Comparison of ENCODE assay signal across 20 cellular contexts in the genomic region with DNA sequence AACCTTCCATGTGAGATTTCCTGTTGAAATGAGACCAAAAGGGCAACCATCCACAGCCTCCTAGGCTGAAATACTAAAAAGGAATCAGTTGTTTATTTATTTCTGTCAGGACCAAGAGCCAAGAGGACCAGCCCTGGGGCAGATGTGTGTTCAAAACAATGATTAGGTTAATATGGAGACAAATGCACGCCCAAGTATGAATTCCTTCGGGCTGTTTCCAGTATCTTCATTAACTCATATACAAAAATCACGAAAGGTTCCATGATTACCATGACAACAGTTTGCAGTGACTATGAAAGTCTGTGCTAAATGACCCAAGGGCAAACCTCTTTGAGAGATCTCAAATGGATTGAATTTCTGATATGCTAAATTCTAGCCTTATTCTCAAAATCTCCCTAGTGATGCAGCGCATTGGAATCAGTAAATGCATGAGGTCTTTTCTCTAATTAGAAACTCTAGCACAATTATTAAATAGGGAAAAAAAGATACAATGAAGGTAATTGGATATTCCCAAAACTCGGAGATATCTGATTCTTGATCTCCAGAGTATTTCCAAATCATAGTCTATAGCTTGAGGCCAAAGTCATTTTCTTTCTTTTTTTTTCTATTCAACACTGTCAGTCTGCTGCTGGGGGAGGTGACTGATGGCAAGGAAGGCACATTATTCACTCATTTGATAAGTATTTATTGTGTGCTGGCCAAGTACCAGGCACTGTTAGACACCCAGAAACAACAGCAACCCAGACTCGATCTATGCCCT. TPM values are rescaled to one million over a fixed set of nuclear protein-coding genes. Genes with fewer than 3 reads are reported as not detected.
A peak's percentile ranks its signal among the peaks of the same experiment; 100 is the strongest.
DNase-seq lines count a peak whose midpoint lies in the region; ATAC-seq, FAIRE-seq and TF ChIP-seq lines count a peak whose summit lies in the region.
"Had no signal": no experiment of that assay in that cellular context is flagged by ENCODE, and none has a peak within 500 bp of the region (broad histone marks: within the 10 kb centered on the region; RNA-seq: fewer than 3 reads in every experiment).

No MANE protein-coding gene starts in this region.

- H3K27ac Mint-ChIP-seq in nephron progenitor cell = peak overlapping the region; percentile 15
- H3K27ac Mint-ChIP-seq in stimulated activated memory B cell treated with anti-CD40 and anti-IgM and Interleukin-4, amounts not matched to agents 10 μg/mL and 1 μg/mL and 100 μg/mL, for 72 hours = no peak overlapping the region
- H3K27ac Mint-ChIP-seq: activated T-helper 17 cell treated with anti-CD3 and anti-CD28 coated beads, Interleukin-2, amount 50 U/mL, for 72 hours; immature natural killer cell had no signal

- H3K36me3 ChIP-seq in endothelial cell of umbilical vein (ENCODE audit: control insufficient read depth in 2 of 2, extremely low read depth in 1 of 2, insufficient read depth in 2 of 2, low read length in 2 of 2) (no peaks in the 10 kb centered on the region), mammary epithelial cell (ENCODE audit: insufficient read depth, low read length) (no peaks in the 10 kb centered on the region)
- H3K36me3 ChIP-seq: tibial artery had no signal

- H3K27ac ChIP-seq in endothelial cell of umbilical vein (ENCODE audit: insufficient read depth, low read depth, low read length) (no peak overlapping the region), mammary epithelial cell (ENCODE audit: insufficient read depth, low read depth, low read length) (no peak overlapping the region)
- H3K27ac ChIP-seq: tibial artery had no signal

- TF ChIP-seq CTCF in endothelial cell of umbilical vein (IDR thresholded peaks at IDR 0.05; ENCODE audit: extremely low read depth in 1 of 2, insufficient read depth in 1 of 2, low read depth in 1 of 2, low read length in 2 of 2) = no peak
- TF ChIP-seq CTCF in nephron progenitor cell (IDR thresholded peaks at IDR 0.05) = no peak
- TF ChIP-seq CTCF in mammary epithelial cell (conservative IDR thresholded peaks at IDR 0.05 in 1 of 2, IDR thresholded peaks at IDR 0.05 in 1 of 2; ENCODE audit: extremely low read depth in 1 of 2, insufficient read depth in 1 of 2, low read depth in 1 of 2, low read length in 2 of 2) = no peak

- H4K20me1 ChIP-seq in endothelial cell of umbilical vein (replicated peaks; ENCODE audit: control insufficient read depth, extremely low read depth, insufficient read depth, low read length) (no peaks in the 10 kb centered on the region), mammary epithelial cell (ENCODE audit: insufficient read depth, low read length) (no peaks in the 10 kb centered on the region)

- H3K9me3 ChIP-seq in endothelial cell of umbilical vein (replicated peaks; ENCODE audit: control insufficient read depth, insufficient read depth, low read length) (no peaks in the 10 kb centered on the region), mammary epithelial cell (replicated peaks; ENCODE audit: insufficient read depth, low read length) (no peaks in the 10 kb centered on the region)

- in situ Hi-C loops in mammary epithelial cell (cut with MboI; ENCODE audit: low sequenced_read_pairs in 2 of 2) = no loop called here

- CTCF ChIA-PET in endothelial cell of umbilical vein (lab: Charles Lee) = no interaction called here
- CTCF ChIA-PET in mammary epithelial cell (lab: Charles Lee; ENCODE audit: low non-redundant PET) = no interaction called here

- no peaks in the 10 kb centered on the region for H3K79me2 ChIP-seq in endothelial cell of umbilical vein (ENCODE audit: control insufficient read depth, insufficient read depth, low read length)
- H3K79me2 ChIP-seq in mammary epithelial cell (ENCODE audit: insufficient read depth, low read length) = no peaks in the 10 kb centered on the region

- no TSS peak for BruUV-seq in endothelial cell of umbilical vein (replicated peaks; lab: Mats Ljungman, UMichigan)
- BruUV-seq in mammary epithelial cell (replicated peaks; lab: Mats Ljungman, UMichigan) = no TSS peak

- H2AFZ ChIP-seq in endothelial cell of umbilical vein (ENCODE audit: low read depth, low read length) (no peak overlapping the region), mammary epithelial cell (ENCODE audit: low read depth, low read length) (no peak overlapping the region)

- H3K9ac ChIP-seq in endothelial cell of umbilical vein (replicated peaks; ENCODE audit: extremely low read depth, insufficient read depth, low read length) (no peak overlapping the region), mammary epithelial cell (ENCODE audit: insufficient read depth, low read length) (no peak overlapping the region)

- H3K4me2 ChIP-seq in endothelial cell of umbilical vein (ENCODE audit: insufficient read depth, low read length) (no peak overlapping the region), mammary epithelial cell (ENCODE audit: insufficient read depth, low read depth, low read length) (no peak overlapping the region)

- no peak for ATAC-seq in GM21528 (IDR thresholded peaks at IDR 0.05; ENCODE audit: low FRiP score, unreplicated experiment)
- ATAC-seq in stimulated activated memory B cell treated with anti-CD40 and anti-IgM and Interleukin-4, amounts not matched to agents 10 μg/mL and 1 μg/mL and 100 μg/mL, for 72 hours = no peak
- ATAC-seq: activated T-helper 17 cell treated with anti-CD3 and anti-CD28 coated beads, Interleukin-2, amount 50 U/mL, for 72 hours had no signal

- H3K27me3 Mint-ChIP-seq in nephron progenitor cell (ENCODE audit: low read depth, poor library complexity) = no peaks in the 10 kb centered on the region
- peaks cover 8% of the 10 kb centered on the region for H3K27me3 Mint-ChIP-seq in stimulated activated memory B cell treated with anti-CD40 and anti-IgM and Interleukin-4, amounts not matched to agents 10 μg/mL and 1 μg/mL and 100 μg/mL, for 72 hours

- H3K9me1 ChIP-seq in endothelial cell of umbilical vein (replicated peaks; ENCODE audit: control insufficient read depth, extremely low read depth, insufficient read depth, low read length) = no peaks in the 10 kb centered on the region

- H3K27me3 ChIP-seq in endothelial cell of umbilical vein (ENCODE audit: control insufficient read depth in 2 of 2, insufficient read depth in 2 of 2, low read length in 2 of 2) (no peaks in the 10 kb centered on the region), mammary epithelial cell (ENCODE audit: insufficient read depth, low read length) (no peaks in the 10 kb centered on the region)

- FAIRE-seq in endothelial cell of umbilical vein (lab: Jason Lieb, UNC) = no peak
- FAIRE-seq: frontal cortex, GM12892 had no signal

- dilution Hi-C loops in endothelial cell of umbilical vein (cut with MboI; ENCODE audit: extremely low pct_ligation_motif_present, low sequenced_read_pairs) = no loop called here
- dilution Hi-C loops in mammary epithelial cell (cut with HindIII; ENCODE audit: low sequenced_read_pairs) = no loop called here

- intact Hi-C loops in endothelial cell of umbilical vein (cut with micrococcal nuclease) (no loop called here), mammary epithelial cell (cut with micrococcal nuclease) (no loop called here)

- H3K36me3 Mint-ChIP-seq in nephron progenitor cell (ENCODE audit: low read depth) = no peaks in the 10 kb centered on the region
- H3K36me3 Mint-ChIP-seq in stimulated activated memory B cell treated with anti-CD40 and anti-IgM and Interleukin-4, amounts not matched to agents 10 μg/mL and 1 μg/mL and 100 μg/mL, for 72 hours = no peaks in the 10 kb centered on the region
- H3K36me3 Mint-ChIP-seq: immature natural killer cell had no signal

- H3K9me3 Mint-ChIP-seq in nephron progenitor cell = peaks cover 9% of the 10 kb centered on the region
- H3K9me3 Mint-ChIP-seq in stimulated activated memory B cell treated with anti-CD40 and anti-IgM and Interleukin-4, amounts not matched to agents 10 μg/mL and 1 μg/mL and 100 μg/mL, for 72 hours = peaks cover 6% of the 10 kb centered on the region
- H3K9me3 Mint-ChIP-seq: activated T-helper 17 cell treated with anti-CD3 and anti-CD28 coated beads, Interleukin-2, amount 50 U/mL, for 72 hours; immature natural killer cell had no signal

- H3K4me3 Mint-ChIP-seq in nephron progenitor cell = no peak overlapping the region
- no peak overlapping the region for H3K4me3 Mint-ChIP-seq in stimulated activated memory B cell treated with anti-CD40 and anti-IgM and Interleukin-4, amounts not matched to agents 10 μg/mL and 1 μg/mL and 100 μg/mL, for 72 hours
- H3K4me3 Mint-ChIP-seq: activated T-helper 17 cell treated with anti-CD3 and anti-CD28 coated beads, Interleukin-2, amount 50 U/mL, for 72 hours; immature natural killer cell had no signal

- peak; percentile 99 for DNase-seq in EH (ENCODE audit: low read depth)
- DNase-seq in M059J (ENCODE audit: low read depth) = peak; percentile 99
- DNase-seq in endothelial cell of umbilical vein (ENCODE audit: low read depth, low spot score) = peak; percentile 22
- no peak for DNase-seq in nephron progenitor cell
- DNase-seq in mammary epithelial cell = no peak
- no peak for DNase-seq in NAMALWA (ENCODE audit: low spot score)
- DNase-seq: activated CD4-positive, alpha-beta T cell treated with anti-CD3 and anti-CD28 coated beads, Interleukin-2, amount 50 U/mL, for 4 hours; anterior cingulate cortex; C1 segment of cervical spinal cord; dermis blood vessel endothelial cell; DMS79 treated with DMSO at 0.1 percent for 48 hours; immature natural killer cell; NCI-H1436; NCI-H446 treated with DMSO at 0.1 percent for 48 hours; tibial artery had no signal

- peaks cover 15% of the 10 kb centered on the region for H3K4me1 Mint-ChIP-seq in nephron progenitor cell
- H3K4me1 Mint-ChIP-seq in stimulated activated memory B cell treated with anti-CD40 and anti-IgM and Interleukin-4, amounts not matched to agents 10 μg/mL and 1 μg/mL and 100 μg/mL, for 72 hours = no peaks in the 10 kb centered on the region
- H3K4me1 Mint-ChIP-seq: activated T-helper 17 cell treated with anti-CD3 and anti-CD28 coated beads, Interleukin-2, amount 50 U/mL, for 72 hours; immature natural killer cell had no signal

- no peak for TF ChIP-seq POLR2A in endothelial cell of umbilical vein (IDR thresholded peaks at IDR 0.05; ENCODE audit: low read depth, low read length)

- POLR2A ChIA-PET in endothelial cell of umbilical vein (lab: Charles Lee) = no interaction called here

- no peak overlapping the region for H3K4me3 ChIP-seq in endothelial cell of umbilical vein (replicated peaks in 1 of 3; ENCODE audit: insufficient read depth in 1 of 3, low read depth in 1 of 3, low read length in 3 of 3)
- H3K4me3 ChIP-seq in mammary epithelial cell (replicated peaks in 1 of 3; ENCODE audit: insufficient read depth in 1 of 3, low read depth in 2 of 3, low read length in 3 of 3) = no peak overlapping the region
- H3K4me3 ChIP-seq: tibial artery had no signal

- 20% methylated on average over 6 of the region's 6 CpGs for WGBS in mammary epithelial cell (ENCODE audit: low coverage, missing lambda C conversion rate)

- no peaks in the 10 kb centered on the region for H3K4me1 ChIP-seq in endothelial cell of umbilical vein (ENCODE audit: control insufficient read depth, extremely low read depth, insufficient read depth, low read length)
- H3K4me1 ChIP-seq in mammary epithelial cell (ENCODE audit: insufficient read depth, low read length) = no peaks in the 10 kb centered on the region

RNA-seq across cellular contexts. Expression of a gene that starts 35.6 kb away (rescaled TPM):
- total RNA-seq in M059J (2014; rRNA removed; shearing (Covaris generic)) = 34.0 and 44.7 TPM in 2 replicates
- total RNA-seq in endothelial cell of umbilical vein (0.48 and 0.88 TPM in 2 replicates), mammary epithelial cell (under 1 TPM in 1 of 2 donors, not detected in 1; 0.67 TPM)
- polyA plus RNA-seq in endothelial cell of umbilical vein (0.38 and 0.54 TPM in 2 replicates), mammary epithelial cell (0.08 TPM)
- polyA plus RNA-seq in endothelial cell of umbilical vein (2011; cell fraction: cytosol; rRNA removed) = 0.58 and 0.61 TPM in 2 replicates
- polyA plus RNA-seq in endothelial cell of umbilical vein (2011; cell fraction: nucleus; rRNA removed) = 0.27 and 0.75 TPM in 2 replicates
- polyA plus RNA-seq in endothelial cell of umbilical vein (2012) = 0.51 and 0.67 TPM in 2 replicates
- polyA minus RNA-seq in endothelial cell of umbilical vein (not detected in 2 replicates), mammary epithelial cell (not detected)
- polyA minus RNA-seq in endothelial cell of umbilical vein (2011; cell fraction: cytosol; rRNA and poly(A)+ RNA removed) = not detected
- 0.29 and 0.48 TPM in 2 replicates for polyA minus RNA-seq in endothelial cell of umbilical vein (2011; cell fraction: nucleus; rRNA and poly(A)+ RNA removed)
- total RNA-seq: activated T-helper 17 cell treated with anti-CD3 and anti-CD28 coated beads, Interleukin-2, amount 50 U/mL, for 72 hours; dermis blood vessel endothelial cell had no signal

Comparison
In these comparisons a context has a peak if more than half of its experiments do, and no peak if none do; other contexts are left out.
1. DNase-seq: peak in EH (single experiment), M059J (single experiment) and endothelial cell of umbilical vein (single experiment); none in nephron progenitor cell (single experiment), mammary epithelial cell (single experiment) and NAMALWA (single experiment).
2. RNA of a gene that starts 35.6 kb away (total RNA-seq): 34.0 to 44.7 TPM in M059J; 0.48 to 0.88 TPM in endothelial cell of umbilical vein and 0.67 TPM in mammary epithelial cell; every median in the first group is over 10 times any median in the second.